In the genomic region with DNA sequence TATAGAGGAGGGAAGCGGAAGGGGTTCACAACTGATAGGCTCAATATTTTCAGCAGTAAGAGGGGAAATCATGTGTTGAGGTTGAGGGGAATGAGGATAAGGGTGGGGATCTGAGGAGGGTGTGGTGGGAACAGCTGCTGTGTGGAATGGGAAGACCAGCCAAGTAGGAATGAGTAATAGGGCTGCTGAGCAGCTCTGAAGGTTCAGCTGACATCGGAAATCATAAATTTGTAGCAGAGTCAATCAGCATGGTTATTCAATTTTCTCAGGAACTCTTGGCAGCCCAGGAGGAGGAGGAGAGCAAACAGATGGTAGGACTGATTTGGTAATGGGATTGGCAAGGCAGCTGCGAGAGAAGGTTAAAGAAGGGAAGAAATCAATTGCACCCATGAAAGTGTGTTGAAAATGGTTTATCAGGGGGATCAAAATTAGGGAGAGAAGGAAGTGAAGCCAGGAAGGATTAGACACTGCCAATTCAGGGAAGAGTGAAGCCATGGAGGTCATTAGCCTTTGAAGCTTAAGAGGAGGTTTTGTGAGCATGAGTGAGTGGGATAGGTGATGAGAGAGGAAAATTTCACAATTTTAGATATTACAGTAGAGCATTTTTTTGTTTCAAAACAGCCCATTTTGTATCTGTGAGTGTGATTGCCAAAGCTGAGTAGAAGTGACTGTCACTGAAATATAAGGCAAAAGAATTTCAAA, we compare ENCODE assay signal across 13 cellular contexts.
A peak's percentile ranks its signal among the peaks of the same experiment; 100 is the strongest.
DNase-seq lines count a peak whose midpoint lies in the region; ATAC-seq, FAIRE-seq and TF ChIP-seq lines count a peak whose summit lies in the region.
"Had no signal": no experiment of that assay in that cellular context is flagged by ENCODE, and none has a peak within 500 bp of the region (broad histone marks: within the 10 kb centered on the region; RNA-seq: fewer than 3 reads in every experiment).

No MANE protein-coding gene starts in this region.

- peaks cover 30% of the 10 kb centered on the region for H3K4me1 ChIP-seq in A673 (ENCODE audit: insufficient read depth, low read length, poor library complexity, severe bottlenecking)
- H3K4me1 ChIP-seq: parathyroid adenoma had no signal

- CTCF ChIA-PET in A673 (lab: Charles Lee) = no interaction called here

- H3K9me3 ChIP-seq in A673 (ENCODE audit: low read depth, low read length, poor library complexity, severe bottlenecking) = no peaks in the 10 kb centered on the region

- peak overlapping the region; percentile 14 for H3K4me3 ChIP-seq in A673 (ENCODE audit: low read depth, low read length, poor library complexity, severe bottlenecking)
- no peak overlapping the region for H3K4me3 ChIP-seq in bronchial epithelial cell (ENCODE audit: low read depth, low read length)

- H3K27me3 ChIP-seq in A673 (replicated peaks; ENCODE audit: insufficient read depth, low read depth, low read length, poor library complexity) = no peaks in the 10 kb centered on the region
- no peaks in the 10 kb centered on the region for H3K27me3 ChIP-seq in bronchial epithelial cell (ENCODE audit: control insufficient read depth, insufficient read depth, low read length)

- no TSS peak for BruUV-seq in A673 (replicated peaks; lab: Mats Ljungman, UMichigan)

- intact Hi-C loops in A673 (cut with micrococcal nuclease; ENCODE audit: unreplicated experiment) = no loop called here

- DNase-seq in A673 (ENCODE audit: low spot score) (peak; percentile 91), HT1080 (ENCODE audit: low read depth) (peak; percentile 77), bronchial epithelial cell (ENCODE audit: low read depth) (peak; percentile 44), hepatic stellate cell (ENCODE audit: low spot score) (peak; percentile 16), NCI-H748 (lab: John Stamatoyannopoulos, UW; ENCODE audit: unreplicated experiment) (no peak)
- no peak for DNase-seq in activated T-cell treated with anti-CD3 and anti-CD28 coated beads, Interleukin-2, amount 50 U/mL, for 48 hours
- DNase-seq in stimulated activated naive CD4-positive, alpha-beta T cell (lab: John Stamatoyannopoulos, UW) = no peak
- DNase-seq: activated CD8-positive, alpha-beta memory T cell treated with anti-CD3 and anti-CD28 coated beads, Interleukin-2, amount 50 U/mL, for 4 hours; NCI-H2029 treated with DMSO at 0.1 percent for 48 hours; stimulated activated CD4-positive, alpha-beta T cell treated with anti-CD3 and anti-CD28 coated beads, Interleukin-1b, Interleukin-23, amount 100 ng/mL, for 48 hours had no signal

- peak overlapping the region; percentile 69 for H3K27ac ChIP-seq in A673 (ENCODE audit: low read depth, low read length, poor library complexity, severe bottlenecking)
- H3K27ac ChIP-seq: parathyroid adenoma had no signal

- no peak for FAIRE-seq in bronchial epithelial cell (lab: Jason Lieb, UNC)

- POLR2A ChIA-PET in A673 (lab: Charles Lee; ENCODE audit: low non-redundant PET) = no interaction called here

- ATAC-seq in GM21723 (IDR thresholded peaks at IDR 0.05; ENCODE audit: unreplicated experiment) = no peak
- ATAC-seq: WTC11 had no signal

- TF ChIP-seq CTCF in A673 (conservative IDR thresholded peaks at IDR 0.05; ENCODE audit: low read depth, low read length) = no peak
- no peak for TF ChIP-seq CTCF in bronchial epithelial cell (IDR thresholded peaks at IDR 0.05; ENCODE audit: insufficient read depth, low read length, severe bottlenecking)

- peaks cover 6% of the 10 kb centered on the region for H3K36me3 ChIP-seq in A673 (ENCODE audit: insufficient read depth, low read length, poor library complexity, severe bottlenecking)
- H3K36me3 ChIP-seq in bronchial epithelial cell (ENCODE audit: control insufficient read depth, insufficient read depth, low read length) = no peaks in the 10 kb centered on the region

Comparison
In these comparisons a context has a peak if more than half of its experiments do, and no peak if none do; other contexts are left out.
1. DNase-seq: peak in A673 (single experiment), HT1080 (single experiment), bronchial epithelial cell (single experiment) and hepatic stellate cell (single experiment); none in activated T-cell treated with anti-CD3 and anti-CD28 coated beads, Interleukin-2, amount 50 U/mL, for 48 hours (0 of 2), stimulated activated naive CD4-positive, alpha-beta T cell (0 of 6) and NCI-H748 (single experiment).